In genomic region chr16:56273615-56274014, GRCh38 we compare ENCODE assay signal across 14 cellular contexts.
DNase-seq lines count a peak whose midpoint lies in the region; ATAC-seq and TF ChIP-seq lines count a peak whose summit lies in the region.
"Had no signal": no experiment of that assay in that cellular context is flagged by ENCODE, and none has a peak within 500 bp of the region (broad histone marks: within the 10 kb centered on the region; RNA-seq: fewer than 3 reads in every experiment).

No MANE protein-coding gene starts in this region.

- H3K27ac ChIP-seq in right cardiac atrium (ENCODE audit: low read length), result peak overlapping the region; percentile 48
- no peak overlapping the region for H3K27ac ChIP-seq in GM23248
- H3K27ac ChIP-seq in gastroesophageal sphincter, result no peak overlapping the region
- H3K27ac ChIP-seq: BLaER1 treated with 17β-estradiol and CSF1 and Interleukin-3, amounts not matched to agents 10 nM and 100 nM; HL-60 had no signal

- H3K79me2 ChIP-seq in GM23248 (ENCODE audit: insufficient read depth), result no peaks in the 10 kb centered on the region

- H3K27me3 ChIP-seq in right cardiac atrium (ENCODE audit: control insufficient read depth, insufficient read depth), result no peaks in the 10 kb centered on the region
- H3K27me3 ChIP-seq in GM23248 (replicated peaks; ENCODE audit: insufficient read depth), result no peaks in the 10 kb centered on the region; the same call in 1 of the 2 replicates
- H3K27me3 ChIP-seq in gastroesophageal sphincter, result no peaks in the 10 kb centered on the region
- H3K27me3 ChIP-seq: BLaER1 treated with 17β-estradiol and CSF1 and Interleukin-3, amounts not matched to agents 10 nM and 100 nM had no signal

- no peak overlapping the region for H3K4me2 ChIP-seq in GM23248 (ENCODE audit: unreplicated experiment)
- H3K4me2 ChIP-seq: BLaER1 treated with 17β-estradiol and CSF1 and Interleukin-3, amounts not matched to agents 10 nM and 100 nM had no signal

- in situ Hi-C loops in GM23248 (cut with MboI), result no loop called here

- peak; percentile 64 for ATAC-seq in left ventricle myocardium superior
- ATAC-seq in Right ventricle myocardium inferior, result no peak
- no peak for ATAC-seq in right cardiac atrium
- ATAC-seq in gastroesophageal sphincter, result no peak
- ATAC-seq: HCT116 had no signal

- H3F3A ChIP-seq in GM23248 (ENCODE audit: insufficient read depth), result no peaks in the 10 kb centered on the region

- DNase-seq in left ventricle myocardium superior, result no peak
- no peak for DNase-seq in Right ventricle myocardium inferior (ENCODE audit: missing footprints)
- no peak for DNase-seq in right cardiac atrium
- DNase-seq in posterior vena cava (ENCODE audit: low spot score), result peak; percentile 7
- DNase-seq in GM23248, result no peak
- no peak for DNase-seq in SHP77 treated with DMSO at 0.1 percent for 48 hours (lab: John Stamatoyannopoulos, UW)
- DNase-seq: 8988T; Calu3; CD4-positive, CD25-positive, alpha-beta regulatory T cell; DMS 273 treated with DMSO at 0.1 percent for 48 hours had no signal

- H3K9ac ChIP-seq in GM23248, result no peak overlapping the region
- H3K9ac ChIP-seq: BLaER1 treated with 17β-estradiol and CSF1 and Interleukin-3, amounts not matched to agents 10 nM and 100 nM had no signal

- H2AFZ ChIP-seq in GM23248, result no peak overlapping the region

- no peak for TF ChIP-seq POLR2A in gastroesophageal sphincter (IDR thresholded peaks at IDR 0.05)

- 45% methylated on average over 4 of the region's 4 CpGs for WGBS in right cardiac atrium
- 49% methylated on average over 4 of the region's 4 CpGs for WGBS in GM23248 (ENCODE audit: low coverage in 1 of 2, low lambda C conversion rate in 2 of 2, missing lambda C conversion rate in 2 of 2), 2 experiments
- 72 to 93% methylated on average over 2 to 4 of the region's 4 CpGs for WGBS in gastroesophageal sphincter (ENCODE audit: low coverage in 1 of 2), 2 donors

- intact Hi-C loops in left ventricle myocardium superior (cut with micrococcal nuclease) (no loop called here), Right ventricle myocardium inferior (cut with DNase I) (no loop called here), right cardiac atrium (cut with DNase I) (no loop called here), posterior vena cava (cut with DNase I) (no loop called here)

- H3K9me3 ChIP-seq in right cardiac atrium (ENCODE audit: control insufficient read depth, low read length) (no peaks in the 10 kb centered on the region), GM23248 (ENCODE audit: low read depth) (no peaks in the 10 kb centered on the region), gastroesophageal sphincter (no peaks in the 10 kb centered on the region)

- H3K9me2 ChIP-seq in GM23248 (ENCODE audit: insufficient read depth), result no peaks in the 10 kb centered on the region

- no peak for TF ChIP-seq CTCF in gastroesophageal sphincter (IDR thresholded peaks at IDR 0.05)

- no peaks in the 10 kb centered on the region for H3K36me3 ChIP-seq in GM23248 (ENCODE audit: low read depth)
- H3K36me3 ChIP-seq in gastroesophageal sphincter, result no peaks in the 10 kb centered on the region
- H3K36me3 ChIP-seq: BLaER1 treated with 17β-estradiol and CSF1 and Interleukin-3, amounts not matched to agents 10 nM and 100 nM had no signal

- no peaks in the 10 kb centered on the region for H4K20me1 ChIP-seq in GM23248 (ENCODE audit: insufficient read depth)
- H4K20me1 ChIP-seq: BLaER1 treated with 17β-estradiol and CSF1 and Interleukin-3, amounts not matched to agents 10 nM and 100 nM had no signal

- H3K4me3 ChIP-seq in right cardiac atrium (ENCODE audit: low read length) (no peak overlapping the region), GM23248 (no peak overlapping the region), gastroesophageal sphincter (no peak overlapping the region)
- H3K4me3 ChIP-seq: BLaER1 treated with 17β-estradiol and CSF1 and Interleukin-3, amounts not matched to agents 10 nM and 100 nM had no signal

- TF ChIP-seq EP300 in gastroesophageal sphincter (IDR thresholded peaks at IDR 0.05), result no peak

- peaks cover 23% of the 10 kb centered on the region for H3K4me1 ChIP-seq in right cardiac atrium (ENCODE audit: control insufficient read depth, insufficient read depth, low read length)
- peaks cover 12% of the 10 kb centered on the region; the same call in 1 of the 2 replicates for H3K4me1 ChIP-seq in GM23248 (ENCODE audit: insufficient read depth)
- H3K4me1 ChIP-seq in gastroesophageal sphincter, result peaks cover 0 to 40% (median 0%) of the 10 kb centered on the region in 3 donors
